Comparison of ENCODE assay signal across 1 cellular context in genomic region chr15:62607643-62608042, GRCh38.
TF ChIP-seq lines count a peak whose summit lies in the region.

No MANE protein-coding gene starts in this region.

TF ChIP-seq in WTC11, 78 proteins besides CTCF, POLR2A, EP300 and RAD21 (continued from another document):
- TF ChIP-seq, protein P1, sequence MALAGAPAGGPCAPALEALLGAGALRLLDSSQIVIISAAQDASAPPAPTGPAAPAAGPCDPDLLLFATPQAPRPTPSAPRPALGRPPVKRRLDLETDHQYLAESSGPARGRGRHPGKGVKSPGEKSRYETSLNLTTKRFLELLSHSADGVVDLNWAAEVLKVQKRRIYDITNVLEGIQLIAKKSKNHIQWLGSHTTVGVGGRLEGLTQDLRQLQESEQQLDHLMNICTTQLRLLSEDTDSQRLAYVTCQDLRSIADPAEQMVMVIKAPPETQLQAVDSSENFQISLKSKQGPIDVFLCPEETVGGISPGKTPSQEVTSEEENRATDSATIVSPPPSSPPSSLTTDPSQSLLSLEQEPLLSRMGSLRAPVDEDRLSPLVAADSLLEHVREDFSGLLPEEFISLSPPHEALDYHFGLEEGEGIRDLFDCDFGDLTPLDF (CRISPR knock-in tag; IDR thresholded peaks at IDR 0.05), result no peak
